ENCODE assay signal across 19 cellular contexts in the genomic region with DNA sequence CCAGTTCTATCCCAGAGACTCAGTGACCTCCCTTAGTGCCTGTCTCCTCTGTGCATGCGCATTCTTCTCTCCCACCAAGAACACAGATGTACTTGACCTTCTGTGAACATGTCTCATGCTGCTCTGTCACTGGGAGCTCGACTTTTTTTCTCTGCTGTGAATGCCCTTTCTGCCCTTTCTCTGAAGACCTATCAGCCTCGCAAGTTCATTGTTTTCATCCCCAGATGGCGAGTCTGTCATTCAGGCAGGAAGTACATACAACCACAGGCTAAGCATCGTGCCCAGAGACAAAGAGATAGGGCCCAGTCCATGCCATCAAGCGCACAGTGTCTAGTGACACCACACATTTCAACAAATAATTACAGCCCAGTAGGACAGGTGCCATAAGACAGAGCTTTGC. TPM values are rescaled to one million over a fixed set of nuclear protein-coding genes. Genes with fewer than 3 reads are reported as not detected.
A peak's percentile ranks its signal among the peaks of the same experiment; 100 is the strongest.
DNase-seq lines count a peak whose midpoint lies in the region; ATAC-seq lines count a peak whose summit lies in the region.
"Had no signal": no experiment of that assay in that cellular context is flagged by ENCODE, and none has a peak within 500 bp of the region (broad histone marks: within the 10 kb centered on the region; RNA-seq: fewer than 3 reads in every experiment).

No MANE protein-coding gene starts in this region.

- H3K27me3 Mint-ChIP-seq in activated CD8-positive, alpha-beta T cell treated with anti-CD3 and anti-CD28 coated beads, Interleukin-2, amount 10 ng/mL, durations not matched to agents 7 days and 5 days (ENCODE audit: low read depth), result no peaks in the 10 kb centered on the region
- H3K27me3 Mint-ChIP-seq in naive thymus-derived CD8-positive, alpha-beta T cell, result no peaks in the 10 kb centered on the region

- peaks cover 21% of the 10 kb centered on the region for H3K4me1 Mint-ChIP-seq in activated CD8-positive, alpha-beta T cell treated with anti-CD3 and anti-CD28 coated beads, Interleukin-2, amount 10 ng/mL, durations not matched to agents 7 days and 5 days (ENCODE audit: low read depth)
- peaks cover 18 to 22% (median 21%) of the 10 kb centered on the region in 4 donors for H3K4me1 Mint-ChIP-seq in naive thymus-derived CD8-positive, alpha-beta T cell

- DNase-seq in activated CD4-positive, CD25-positive, alpha-beta regulatory T cell treated with anti-CD3 and anti-CD28 coated beads, Interleukin-2, amount 50 U/mL, for 72 hours, result peak; percentile 17
- peak; percentile 27 for DNase-seq in HuH-7.5 (ENCODE audit: low spot score)
- DNase-seq in activated CD8-positive, alpha-beta T cell treated with anti-CD3 and anti-CD28 coated beads, Interleukin-2, amount 10 ng/mL, durations not matched to agents 7 days and 5 days, result no peak
- no peak for DNase-seq in naive thymus-derived CD8-positive, alpha-beta T cell
- DNase-seq in anterior cingulate cortex (lab: John Stamatoyannopoulos, UW), result no peak
- no peak for DNase-seq in germinal center (ENCODE audit: low spot score)
- DNase-seq in cerebellar cortex (ENCODE audit: low spot score), result no peak
- DNase-seq: caudate nucleus, heart right ventricle, NCI-H1092, NCI-H69, nephron progenitor cell, psoas muscle, SK-N-SH, transverse colon had no signal

- H3K4me3 Mint-ChIP-seq in activated CD8-positive, alpha-beta T cell treated with anti-CD3 and anti-CD28 coated beads, Interleukin-2, amount 10 ng/mL, durations not matched to agents 7 days and 5 days, result no peak overlapping the region
- no peak overlapping the region for H3K4me3 Mint-ChIP-seq in naive thymus-derived CD8-positive, alpha-beta T cell
- H3K4me3 Mint-ChIP-seq: CD14-positive monocyte, nephron progenitor cell had no signal

- peak overlapping the region; percentile 48 for H3K27ac Mint-ChIP-seq in activated CD8-positive, alpha-beta T cell treated with anti-CD3 and anti-CD28 coated beads, Interleukin-2, amount 10 ng/mL, durations not matched to agents 7 days and 5 days
- H3K27ac Mint-ChIP-seq in naive thymus-derived CD8-positive, alpha-beta T cell, result peak overlapping the region; percentile 37 to 80 (median 66)
- H3K27ac Mint-ChIP-seq: nephron progenitor cell had no signal

- ATAC-seq in activated CD4-positive, CD25-positive, alpha-beta regulatory T cell treated with anti-CD3 and anti-CD28 coated beads, Interleukin-2, amount 50 U/mL, for 24 hours, result no peak
- no peak for ATAC-seq in activated CD8-positive, alpha-beta T cell treated with anti-CD3 and anti-CD28 coated beads, Interleukin-2, amount 10 ng/mL, durations not matched to agents 7 days and 5 days
- ATAC-seq in naive thymus-derived CD8-positive, alpha-beta T cell, result no peak
- ATAC-seq: A549, heart right ventricle, K562, psoas muscle had no signal

- peaks cover 32% of the 10 kb centered on the region for H3K36me3 Mint-ChIP-seq in activated CD8-positive, alpha-beta T cell treated with anti-CD3 and anti-CD28 coated beads, Interleukin-2, amount 10 ng/mL, durations not matched to agents 7 days and 5 days (ENCODE audit: low read depth)
- peaks cover 0 to 86% (median 14%) of the 10 kb centered on the region in 3 donors for H3K36me3 Mint-ChIP-seq in naive thymus-derived CD8-positive, alpha-beta T cell

- CTCF ChIA-PET in activated CD8-positive, alpha-beta T cell treated with anti-CD3 and anti-CD28 coated beads, Interleukin-2, amount 10 ng/mL, durations not matched to agents 7 days and 5 days (lab: Charles Lee), result interaction anchor here (1.3 kb wide), 1 partner anchor 173 kb away, joined by 4 read pairs; no protein-coding TSS in a partner anchor

- no peaks in the 10 kb centered on the region for H3K9me3 Mint-ChIP-seq in activated CD8-positive, alpha-beta T cell treated with anti-CD3 and anti-CD28 coated beads, Interleukin-2, amount 10 ng/mL, durations not matched to agents 7 days and 5 days (ENCODE audit: insufficient read depth)
- H3K9me3 Mint-ChIP-seq in naive thymus-derived CD8-positive, alpha-beta T cell, result no peaks in the 10 kb centered on the region
- H3K9me3 Mint-ChIP-seq: CD14-positive monocyte, nephron progenitor cell had no signal

- POLR2A ChIA-PET in activated CD8-positive, alpha-beta T cell treated with anti-CD3 and anti-CD28 coated beads, Interleukin-2, amount 10 ng/mL, durations not matched to agents 7 days and 5 days (lab: Charles Lee), result no interaction called here
- POLR2A ChIA-PET in naive thymus-derived CD8-positive, alpha-beta T cell (lab: Charles Lee), result interaction anchor here (0.7 kb wide), 1 partner anchor 555 kb away, joined by 4 read pairs; no protein-coding TSS in a partner anchor

RNA-seq across cellular contexts. Expression of a gene that starts 39.5 kb away (rescaled TPM):
- 10 to 100 TPM; 53.5 to 59.8 TPM for total RNA-seq in activated CD8-positive, alpha-beta T cell treated with anti-CD3 and anti-CD28 coated beads, Interleukin-2, amount 10 ng/mL, durations not matched to agents 7 days and 5 days
- 10 to 100 TPM; 35.7 to 38.4 TPM for total RNA-seq in naive thymus-derived CD8-positive, alpha-beta T cell
- 1 to 10 TPM; 3.7 to 8.1 (median 6.1) TPM for polyA plus RNA-seq in naive thymus-derived CD8-positive, alpha-beta T cell

RNA-seq across cellular contexts. Expression of a gene that starts 50.4 kb away (rescaled TPM):
- total RNA-seq in activated CD8-positive, alpha-beta T cell treated with anti-CD3 and anti-CD28 coated beads, Interleukin-2, amount 10 ng/mL, durations not matched to agents 7 days and 5 days, result 100 to 1,000 TPM; 160 to 170 TPM
- total RNA-seq in naive thymus-derived CD8-positive, alpha-beta T cell, result 10 to 100 TPM; 68.4 to 69.2 TPM
- 10 to 100 TPM; 13.1 to 16.1 (median 14.0) TPM for polyA plus RNA-seq in naive thymus-derived CD8-positive, alpha-beta T cell

RNA-seq across cellular contexts. Expression of a gene that starts 59.9 kb away (rescaled TPM):
- total RNA-seq in activated CD8-positive, alpha-beta T cell treated with anti-CD3 and anti-CD28 coated beads, Interleukin-2, amount 10 ng/mL, durations not matched to agents 7 days and 5 days, result 1 to 10 TPM; 2.7 to 3.6 TPM
- total RNA-seq in naive thymus-derived CD8-positive, alpha-beta T cell, result 1 to 10 TPM; 1.1 to 2.8 TPM
- polyA plus RNA-seq in naive thymus-derived CD8-positive, alpha-beta T cell, result not detected
- total RNA-seq: psoas muscle had no signal
- polyA plus RNA-seq: CD14-positive monocyte had no signal

Comparison
In these comparisons a context has a peak if more than half of its experiments do, and no peak if none do; other contexts are left out.
1. DNase-seq: peak in activated CD4-positive, CD25-positive, alpha-beta regulatory T cell treated with anti-CD3 and anti-CD28 coated beads, Interleukin-2, amount 50 U/mL, for 72 hours (single experiment) and HuH-7.5 (single experiment); none in activated CD8-positive, alpha-beta T cell treated with anti-CD3 and anti-CD28 coated beads, Interleukin-2, amount 10 ng/mL, durations not matched to agents 7 days and 5 days (single experiment), naive thymus-derived CD8-positive, alpha-beta T cell (0 of 10), anterior cingulate cortex (0 of 58), germinal center (single experiment) and cerebellar cortex (single experiment).